In the genomic region with DNA sequence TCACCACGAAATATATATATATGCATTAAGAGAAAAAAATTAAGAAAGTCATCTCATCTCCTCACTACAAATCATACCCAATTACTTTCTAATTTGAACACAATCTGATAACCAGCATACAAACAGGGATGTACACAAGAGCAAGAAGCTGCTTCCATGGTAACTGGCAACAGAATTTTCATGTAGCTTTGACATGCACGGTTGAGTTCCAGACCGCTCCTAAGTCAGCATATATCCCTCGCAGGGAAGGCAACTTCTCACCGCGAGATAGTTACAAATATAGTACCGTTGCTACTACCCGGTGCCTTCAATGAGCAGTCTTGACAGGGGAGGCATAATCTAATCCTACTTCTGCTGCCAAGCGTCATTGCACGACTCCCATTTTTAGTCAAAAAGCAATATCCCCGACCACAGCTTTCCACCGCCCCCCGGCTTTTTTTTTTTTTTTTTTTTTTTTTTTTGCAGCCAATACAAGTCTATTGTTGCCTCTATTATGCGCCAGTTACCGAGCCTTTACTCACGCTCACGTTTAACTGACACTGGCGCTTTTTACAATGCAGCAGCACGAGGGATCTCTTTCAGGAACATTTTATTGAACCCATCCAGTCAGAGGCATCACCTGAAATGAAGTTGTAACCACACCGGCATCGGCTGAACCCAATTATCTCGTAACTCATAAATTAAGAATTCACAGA, we compare ENCODE assay signal across 1 cellular context.
TF ChIP-seq lines count a peak whose summit lies in the region.

No MANE protein-coding gene starts in this region.

TF ChIP-seq in liver, 16 proteins besides CTCF, POLR2A, EP300 and RAD21 (continued from another document):
- TF ChIP-seq, protein P1, sequence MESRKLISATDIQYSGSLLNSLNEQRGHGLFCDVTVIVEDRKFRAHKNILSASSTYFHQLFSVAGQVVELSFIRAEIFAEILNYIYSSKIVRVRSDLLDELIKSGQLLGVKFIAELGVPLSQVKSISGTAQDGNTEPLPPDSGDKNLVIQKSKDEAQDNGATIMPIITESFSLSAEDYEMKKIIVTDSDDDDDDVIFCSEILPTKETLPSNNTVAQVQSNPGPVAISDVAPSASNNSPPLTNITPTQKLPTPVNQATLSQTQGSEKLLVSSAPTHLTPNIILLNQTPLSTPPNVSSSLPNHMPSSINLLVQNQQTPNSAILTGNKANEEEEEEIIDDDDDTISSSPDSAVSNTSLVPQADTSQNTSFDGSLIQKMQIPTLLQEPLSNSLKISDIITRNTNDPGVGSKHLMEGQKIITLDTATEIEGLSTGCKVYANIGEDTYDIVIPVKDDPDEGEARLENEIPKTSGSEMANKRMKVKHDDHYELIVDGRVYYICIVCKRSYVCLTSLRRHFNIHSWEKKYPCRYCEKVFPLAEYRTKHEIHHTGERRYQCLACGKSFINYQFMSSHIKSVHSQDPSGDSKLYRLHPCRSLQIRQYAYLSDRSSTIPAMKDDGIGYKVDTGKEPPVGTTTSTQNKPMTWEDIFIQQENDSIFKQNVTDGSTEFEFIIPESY (IDR thresholded peaks at IDR 0.05), result no peak
- TF ChIP-seq RXRA (IDR thresholded peaks at IDR 0.05) (no peak), HNF4G (IDR thresholded peaks at IDR 0.05) (no peak)
